8 cellular contexts compared by ENCODE assay signal in genomic region chr1:178532392-178532791, GRCh38. TPM values are rescaled to one million over a fixed set of nuclear protein-coding genes. Genes with fewer than 3 reads are reported as not detected.
DNase-seq lines count a peak whose midpoint lies in the region; ATAC-seq and TF ChIP-seq lines count a peak whose summit lies in the region.

No MANE protein-coding gene starts in this region.

- H3K9me3 ChIP-seq in adrenal gland (replicated peaks in 1 of 3), result no peaks in the 10 kb centered on the region

- WGBS in adrenal gland, 4 donors, result 14% methylated on average over 13 of the region's 13 CpGs

- TF ChIP-seq CTCF in HFF-Myc (IDR thresholded peaks at IDR 0.05; ENCODE audit: low read depth, low read length, missing control alignments) (peak; percentile 90), adrenal gland (IDR thresholded peaks at IDR 0.05) (peak; percentile 83 to 93 (median 90))

- no peaks in the 10 kb centered on the region for H3K36me3 ChIP-seq in adrenal gland (replicated peaks in 1 of 2)

- TF ChIP-seq POLR2A in adrenal gland (IDR thresholded peaks at IDR 0.05), result no peak

- ATAC-seq in left ventricle myocardium superior, result peak; percentile 46
- no peak for ATAC-seq in HG02970 (IDR thresholded peaks at IDR 0.05; ENCODE audit: low FRiP score, unreplicated experiment)

- no peaks in the 10 kb centered on the region for H3K4me1 ChIP-seq in adrenal gland (replicated peaks in 1 of 2)

- intact Hi-C loops in adrenal gland (cut with DNase I), result loop anchor here in 1 of 2 donors (5.0 kb wide), 1 partner anchor 470 kb away; no protein-coding TSS in a partner anchor
- intact Hi-C loops in left ventricle myocardium superior (cut with micrococcal nuclease), result loop anchor here (10.0 kb wide), 1 partner anchor 472 kb away; no protein-coding TSS in a partner anchor

- no peak overlapping the region for H3K4me3 ChIP-seq in HFF-Myc (replicated peaks; ENCODE audit: low read depth, low read length)
- peak overlapping the region in 1 of 4 donors; percentile 19 for H3K4me3 ChIP-seq in adrenal gland

- H3K27me3 ChIP-seq in adrenal gland, result no peaks in the 10 kb centered on the region

- DNase-seq in GF-D8 (lab: John Stamatoyannopoulos, UW) (peak; percentile 17), HFF-Myc (ENCODE audit: extremely low read depth, low read depth) (no peak), NCI-H128 (lab: John Stamatoyannopoulos, UW; ENCODE audit: unreplicated experiment) (peak; percentile 73), T follicular helper cell (ENCODE audit: low read depth) (peak; percentile 59), adrenal gland (peak; percentile 71 to 94 (median 84)), left ventricle myocardium superior (peak; percentile 91), pulmonary artery endothelial cell (ENCODE audit: low read depth, low spot score) (peak; percentile 53)

- no peak overlapping the region for H3K27ac ChIP-seq in adrenal gland

RNA-seq across cellular contexts. Expression of gene TEX35, which starts 19.5 kb away (rescaled TPM):
- total RNA-seq in adrenal gland (not detected), left ventricle myocardium superior (not detected), pulmonary artery endothelial cell (not detected in 2 replicates)
- not detected for polyA plus RNA-seq in adrenal gland

RNA-seq across cellular contexts. Expression of gene CLEC20A, which starts 35.6 kb away (rescaled TPM):
- total RNA-seq in adrenal gland (not detected), left ventricle myocardium superior (not detected), pulmonary artery endothelial cell (not detected in 2 replicates)
- not detected for polyA plus RNA-seq in adrenal gland
